2 cellular contexts compared by ENCODE assay signal in the genomic region with DNA sequence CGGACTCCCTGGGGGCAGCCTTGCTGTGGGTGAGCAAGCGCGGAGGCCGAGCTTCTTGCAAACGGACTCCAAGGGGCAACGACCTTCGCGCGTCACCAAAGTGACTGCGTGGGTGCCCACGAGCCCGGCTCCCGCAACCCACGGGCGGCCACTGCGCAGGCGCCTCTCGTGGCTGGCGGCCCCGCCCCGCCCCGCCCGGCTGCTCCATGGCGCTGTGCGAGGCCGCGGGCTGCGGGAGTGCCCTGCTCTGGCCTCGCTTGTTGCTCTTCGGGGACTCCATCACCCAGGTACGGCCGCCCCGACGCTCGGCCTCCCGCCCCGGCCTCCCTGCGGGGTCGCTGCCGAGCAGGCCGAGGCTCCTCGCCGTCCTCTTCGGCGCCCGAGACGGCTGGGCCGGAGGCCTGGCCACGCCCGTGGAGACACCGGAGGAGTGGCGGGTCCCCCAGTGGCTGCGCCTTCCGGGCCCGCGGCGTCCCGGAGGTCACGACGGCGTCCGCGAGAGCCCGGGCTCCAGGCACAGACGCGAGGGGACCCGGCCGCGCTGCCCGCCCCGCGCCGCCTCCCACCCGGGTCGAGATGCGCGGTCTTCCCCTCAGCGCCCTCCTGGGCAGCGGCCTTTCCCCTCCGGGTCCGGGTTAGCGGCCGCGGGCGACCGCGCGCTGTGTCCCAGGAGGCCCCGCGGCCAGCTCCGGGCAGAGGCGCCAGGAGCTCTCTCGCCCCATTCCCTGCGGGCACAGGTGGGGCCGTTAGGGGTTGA.
TF ChIP-seq lines count a peak whose summit lies in the region.

A gene with protein sequence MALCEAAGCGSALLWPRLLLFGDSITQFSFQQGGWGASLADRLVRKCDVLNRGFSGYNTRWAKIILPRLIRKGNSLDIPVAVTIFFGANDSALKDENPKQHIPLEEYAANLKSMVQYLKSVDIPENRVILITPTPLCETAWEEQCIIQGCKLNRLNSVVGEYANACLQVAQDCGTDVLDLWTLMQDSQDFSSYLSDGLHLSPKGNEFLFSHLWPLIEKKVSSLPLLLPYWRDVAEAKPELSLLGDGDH (plus strand): TSS at position 191 of the 757 bp plus-strand sequence. CDS start 16 bp downstream, at position 207.

TF ChIP-seq in HEK293T, 16 proteins besides CTCF, POLR2A, EP300 and RAD21 (continued from another document):
- TF ChIP-seq, protein P1, sequence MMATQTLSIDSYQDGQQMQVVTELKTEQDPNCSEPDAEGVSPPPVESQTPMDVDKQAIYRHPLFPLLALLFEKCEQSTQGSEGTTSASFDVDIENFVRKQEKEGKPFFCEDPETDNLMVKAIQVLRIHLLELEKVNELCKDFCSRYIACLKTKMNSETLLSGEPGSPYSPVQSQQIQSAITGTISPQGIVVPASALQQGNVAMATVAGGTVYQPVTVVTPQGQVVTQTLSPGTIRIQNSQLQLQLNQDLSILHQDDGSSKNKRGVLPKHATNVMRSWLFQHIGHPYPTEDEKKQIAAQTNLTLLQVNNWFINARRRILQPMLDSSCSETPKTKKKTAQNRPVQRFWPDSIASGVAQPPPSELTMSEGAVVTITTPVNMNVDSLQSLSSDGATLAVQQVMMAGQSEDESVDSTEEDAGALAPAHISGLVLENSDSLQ (IDR thresholded peaks at IDR 0.05): no peak
- no peak for TF ChIP-seq FOXM1 (IDR thresholded peaks at IDR 0.05; ENCODE audit: borderline replicate concordance)
- no peak for TF ChIP-seq HDGF (IDR thresholded peaks at IDR 0.05; ENCODE audit: borderline replicate concordance)
- no peak for TF ChIP-seq ZNF384 (IDR thresholded peaks at IDR 0.05)
- TF ChIP-seq ARNT (IDR thresholded peaks at IDR 0.05): no peak
- TF ChIP-seq BHLHE40 (IDR thresholded peaks at IDR 0.05; ENCODE audit: borderline replicate concordance): no peak
- TF ChIP-seq L3MBTL2 (conservative IDR thresholded peaks at IDR 0.05): no peak
- no peak for TF ChIP-seq CTBP1 (IDR thresholded peaks at IDR 0.05; ENCODE audit: borderline replicate concordance)
- TF ChIP-seq ELF4 (IDR thresholded peaks at IDR 0.05): no peak
- TF ChIP-seq TARDBP (IDR thresholded peaks at IDR 0.05): no peak
- TF ChIP-seq LEF1 (IDR thresholded peaks at IDR 0.05; ENCODE audit: borderline replicate concordance): no peak
- TF ChIP-seq FOXA1 (IDR thresholded peaks at IDR 0.05): no peak

TF ChIP-seq in HepG2, 621 proteins besides CTCF, POLR2A, EP300 and RAD21 (continued from another document and continues in another):
- TF ChIP-seq, protein P2, sequence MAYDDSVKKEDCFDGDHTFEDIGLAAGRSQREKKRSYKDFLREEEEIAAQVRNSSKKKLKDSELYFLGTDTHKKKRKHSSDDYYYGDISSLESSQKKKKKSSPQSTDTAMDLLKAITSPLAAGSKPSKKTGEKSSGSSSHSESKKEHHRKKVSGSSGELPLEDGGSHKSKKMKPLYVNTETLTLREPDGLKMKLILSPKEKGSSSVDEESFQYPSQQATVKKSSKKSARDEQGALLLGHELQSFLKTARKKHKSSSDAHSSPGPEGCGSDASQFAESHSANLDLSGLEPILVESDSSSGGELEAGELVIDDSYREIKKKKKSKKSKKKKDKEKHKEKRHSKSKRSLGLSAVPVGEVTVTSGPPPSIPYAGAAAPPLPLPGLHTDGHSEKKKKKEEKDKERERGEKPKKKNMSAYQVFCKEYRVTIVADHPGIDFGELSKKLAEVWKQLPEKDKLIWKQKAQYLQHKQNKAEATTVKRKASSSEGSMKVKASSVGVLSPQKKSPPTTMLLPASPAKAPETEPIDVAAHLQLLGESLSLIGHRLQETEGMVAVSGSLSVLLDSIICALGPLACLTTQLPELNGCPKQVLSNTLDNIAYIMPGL (CRISPR knock-in tag; IDR thresholded peaks at IDR 0.05; ENCODE audit: borderline replicate concordance in 1 of 2, low read depth in 1 of 2): 0 out of 4 replicates have a peak, but pooled peaks of 1 of the 2 experiments have one; percentile 42
- TF ChIP-seq, protein P3, sequence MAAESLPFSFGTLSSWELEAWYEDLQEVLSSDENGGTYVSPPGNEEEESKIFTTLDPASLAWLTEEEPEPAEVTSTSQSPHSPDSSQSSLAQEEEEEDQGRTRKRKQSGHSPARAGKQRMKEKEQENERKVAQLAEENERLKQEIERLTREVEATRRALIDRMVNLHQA (CRISPR knock-in tag; IDR thresholded peaks at IDR 0.05): no peak
- TF ChIP-seq POLR2G (IDR thresholded peaks at IDR 0.05; ENCODE audit: low read depth, low read length) (peak; percentile 45; the same call in 1 of the 2 replicates), SPEN (CRISPR knock-in tag; IDR thresholded peaks at IDR 0.05; ENCODE audit: low read depth) (peak; percentile 33; the same call in 1 of the 2 replicates), YEATS4 (CRISPR knock-in tag; IDR thresholded peaks at IDR 0.05; ENCODE audit: borderline replicate concordance) (peak; percentile 87), ZNF678 (CRISPR knock-in tag; IDR thresholded peaks at IDR 0.05) (peak; percentile 19; the same call in 1 of the 2 replicates), LCORL (IDR thresholded peaks at IDR 0.05) (no peak), LCORL (CRISPR knock-in tag; IDR thresholded peaks at IDR 0.05) (no peak), BCL6 (CRISPR knock-in tag; IDR thresholded peaks at IDR 0.05) (no peak), SP1 (IDR thresholded peaks at IDR 0.05) (no peak), SP1 (CRISPR knock-in tag; IDR thresholded peaks at IDR 0.05) (peak; percentile 25; the same call in 1 of the 2 replicates), ZNF564 (CRISPR knock-in tag; IDR thresholded peaks at IDR 0.05) (peak; percentile 64; the same call in 1 of the 2 replicates), FOXM1 (CRISPR knock-in tag; IDR thresholded peaks at IDR 0.05) (no peak), ASH2L (IDR thresholded peaks at IDR 0.05; ENCODE audit: insufficient read length, low read depth, low read length) (peak; percentile 48), TAF1 (CRISPR knock-in tag; IDR thresholded peaks at IDR 0.05) (peak; percentile 29; the same call in 1 of the 2 replicates), KLF12 (CRISPR knock-in tag; IDR thresholded peaks at IDR 0.05; ENCODE audit: borderline replicate concordance) (peak; percentile 67; the same call in 1 of the 2 replicates), YEATS2 (CRISPR knock-in tag; IDR thresholded peaks at IDR 0.05; ENCODE audit: borderline replicate concordance) (no peak), ZC3H13 (CRISPR knock-in tag; IDR thresholded peaks at IDR 0.05) (no peak), ARNT2 (CRISPR knock-in tag; IDR thresholded peaks at IDR 0.05; ENCODE audit: low read depth) (peak; percentile 47; the same call in 1 of the 2 replicates), CHCHD3 (CRISPR knock-in tag; IDR thresholded peaks at IDR 0.05) (0 out of 2 replicates have a peak, but pooled peaks have one; percentile 28), XRCC5 (optimal IDR thresholded peaks at IDR 0.05; ENCODE audit: low read length) (peak; percentile 18), CEBPB (IDR thresholded peaks at IDR 0.05; ENCODE audit: borderline replicate concordance, low read depth, low read length) (no peak), REXO4 (CRISPR knock-in tag; IDR thresholded peaks at IDR 0.05; ENCODE audit: borderline replicate concordance) (no peak)
- TF ChIP-seq, protein P4, sequence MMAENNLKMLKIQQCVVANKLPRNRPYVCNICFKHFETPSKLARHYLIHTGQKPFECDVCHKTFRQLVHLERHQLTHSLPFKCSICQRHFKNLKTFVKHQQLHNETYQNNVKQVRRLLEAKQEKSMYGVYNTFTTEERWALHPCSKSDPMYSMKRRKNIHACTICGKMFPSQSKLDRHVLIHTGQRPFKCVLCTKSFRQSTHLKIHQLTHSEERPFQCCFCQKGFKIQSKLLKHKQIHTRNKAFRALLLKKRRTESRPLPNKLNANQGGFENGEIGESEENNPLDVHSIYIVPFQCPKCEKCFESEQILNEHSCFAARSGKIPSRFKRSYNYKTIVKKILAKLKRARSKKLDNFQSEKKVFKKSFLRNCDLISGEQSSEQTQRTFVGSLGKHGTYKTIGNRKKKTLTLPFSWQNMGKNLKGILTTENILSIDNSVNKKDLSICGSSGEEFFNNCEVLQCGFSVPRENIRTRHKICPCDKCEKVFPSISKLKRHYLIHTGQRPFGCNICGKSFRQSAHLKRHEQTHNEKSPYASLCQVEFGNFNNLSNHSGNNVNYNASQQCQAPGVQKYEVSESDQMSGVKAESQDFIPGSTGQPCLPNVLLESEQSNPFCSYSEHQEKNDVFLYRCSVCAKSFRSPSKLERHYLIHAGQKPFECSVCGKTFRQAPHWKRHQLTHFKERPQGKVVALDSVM (CRISPR knock-in tag; IDR thresholded peaks at IDR 0.05): peak; percentile 82
- TF ChIP-seq, protein P5, sequence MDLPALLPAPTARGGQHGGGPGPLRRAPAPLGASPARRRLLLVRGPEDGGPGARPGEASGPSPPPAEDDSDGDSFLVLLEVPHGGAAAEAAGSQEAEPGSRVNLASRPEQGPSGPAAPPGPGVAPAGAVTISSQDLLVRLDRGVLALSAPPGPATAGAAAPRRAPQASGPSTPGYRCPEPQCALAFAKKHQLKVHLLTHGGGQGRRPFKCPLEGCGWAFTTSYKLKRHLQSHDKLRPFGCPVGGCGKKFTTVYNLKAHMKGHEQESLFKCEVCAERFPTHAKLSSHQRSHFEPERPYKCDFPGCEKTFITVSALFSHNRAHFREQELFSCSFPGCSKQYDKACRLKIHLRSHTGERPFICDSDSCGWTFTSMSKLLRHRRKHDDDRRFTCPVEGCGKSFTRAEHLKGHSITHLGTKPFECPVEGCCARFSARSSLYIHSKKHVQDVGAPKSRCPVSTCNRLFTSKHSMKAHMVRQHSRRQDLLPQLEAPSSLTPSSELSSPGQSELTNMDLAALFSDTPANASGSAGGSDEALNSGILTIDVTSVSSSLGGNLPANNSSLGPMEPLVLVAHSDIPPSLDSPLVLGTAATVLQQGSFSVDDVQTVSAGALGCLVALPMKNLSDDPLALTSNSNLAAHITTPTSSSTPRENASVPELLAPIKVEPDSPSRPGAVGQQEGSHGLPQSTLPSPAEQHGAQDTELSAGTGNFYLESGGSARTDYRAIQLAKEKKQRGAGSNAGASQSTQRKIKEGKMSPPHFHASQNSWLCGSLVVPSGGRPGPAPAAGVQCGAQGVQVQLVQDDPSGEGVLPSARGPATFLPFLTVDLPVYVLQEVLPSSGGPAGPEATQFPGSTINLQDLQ (CRISPR knock-in tag; IDR thresholded peaks at IDR 0.05): peak; percentile 90
- TF ChIP-seq, protein P6, sequence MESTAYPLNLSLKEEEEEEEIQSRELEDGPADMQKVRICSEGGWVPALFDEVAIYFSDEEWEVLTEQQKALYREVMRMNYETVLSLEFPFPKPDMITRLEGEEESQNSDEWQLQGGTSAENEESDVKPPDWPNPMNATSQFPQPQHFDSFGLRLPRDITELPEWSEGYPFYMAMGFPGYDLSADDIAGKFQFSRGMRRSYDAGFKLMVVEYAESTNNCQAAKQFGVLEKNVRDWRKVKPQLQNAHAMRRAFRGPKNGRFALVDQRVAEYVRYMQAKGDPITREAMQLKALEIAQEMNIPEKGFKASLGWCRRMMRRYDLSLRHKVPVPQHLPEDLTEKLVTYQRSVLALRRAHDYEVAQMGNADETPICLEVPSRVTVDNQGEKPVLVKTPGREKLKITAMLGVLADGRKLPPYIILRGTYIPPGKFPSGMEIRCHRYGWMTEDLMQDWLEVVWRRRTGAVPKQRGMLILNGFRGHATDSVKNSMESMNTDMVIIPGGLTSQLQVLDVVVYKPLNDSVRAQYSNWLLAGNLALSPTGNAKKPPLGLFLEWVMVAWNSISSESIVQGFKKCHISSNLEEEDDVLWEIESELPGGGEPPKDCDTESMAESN (CRISPR knock-in tag; conservative IDR thresholded peaks at IDR 0.05): peak; percentile 30; the same call in 1 of the 2 replicates
- TF ChIP-seq, protein P7, sequence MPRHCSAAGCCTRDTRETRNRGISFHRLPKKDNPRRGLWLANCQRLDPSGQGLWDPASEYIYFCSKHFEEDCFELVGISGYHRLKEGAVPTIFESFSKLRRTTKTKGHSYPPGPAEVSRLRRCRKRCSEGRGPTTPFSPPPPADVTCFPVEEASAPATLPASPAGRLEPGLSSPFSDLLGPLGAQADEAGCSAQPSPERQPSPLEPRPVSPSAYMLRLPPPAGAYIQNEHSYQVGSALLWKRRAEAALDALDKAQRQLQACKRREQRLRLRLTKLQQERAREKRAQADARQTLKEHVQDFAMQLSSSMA (CRISPR knock-in tag; IDR thresholded peaks at IDR 0.05): no peak
- TF ChIP-seq, protein P8, sequence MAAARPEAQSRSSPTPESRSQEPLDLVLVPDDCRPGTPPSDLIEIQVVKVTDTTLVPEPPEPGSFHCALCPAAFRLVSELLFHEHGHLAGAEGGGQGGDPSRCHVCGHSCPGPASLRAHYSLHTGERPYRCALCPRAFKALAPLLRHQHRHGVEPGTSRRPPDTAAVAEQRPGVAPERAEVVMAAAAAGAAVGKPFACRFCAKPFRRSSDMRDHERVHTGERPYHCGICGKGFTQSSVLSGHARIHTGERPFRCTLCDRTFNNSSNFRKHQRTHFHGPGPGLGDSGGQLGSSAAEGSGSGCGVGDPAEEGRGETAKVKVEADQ (CRISPR knock-in tag; IDR thresholded peaks at IDR 0.05; ENCODE audit: borderline replicate concordance): peak; percentile 63; the same call in 1 of the 2 replicates
- TF ChIP-seq, protein P9, sequence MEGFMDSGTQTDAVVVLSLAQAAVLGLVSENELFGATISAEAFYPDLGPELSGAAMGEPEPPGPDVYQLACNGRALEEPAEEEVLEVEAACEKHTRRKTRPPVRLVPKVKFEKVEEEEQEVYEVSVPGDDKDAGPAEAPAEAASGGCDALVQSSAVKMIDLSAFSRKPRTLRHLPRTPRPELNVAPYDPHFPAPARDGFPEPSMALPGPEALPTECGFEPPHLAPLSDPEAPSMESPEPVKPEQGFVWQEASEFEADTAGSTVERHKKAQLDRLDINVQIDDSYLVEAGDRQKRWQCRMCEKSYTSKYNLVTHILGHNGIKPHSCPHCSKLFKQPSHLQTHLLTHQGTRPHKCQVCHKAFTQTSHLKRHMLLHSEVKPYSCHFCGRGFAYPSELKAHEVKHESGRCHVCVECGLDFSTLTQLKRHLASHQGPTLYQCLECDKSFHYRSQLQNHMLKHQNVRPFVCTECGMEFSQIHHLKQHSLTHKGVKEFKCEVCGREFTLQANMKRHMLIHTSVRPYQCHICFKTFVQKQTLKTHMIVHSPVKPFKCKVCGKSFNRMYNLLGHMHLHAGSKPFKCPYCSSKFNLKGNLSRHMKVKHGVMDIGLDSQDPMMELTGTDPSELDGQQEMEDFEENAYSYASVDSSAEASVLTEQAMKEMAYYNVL (CRISPR knock-in tag; IDR thresholded peaks at IDR 0.05; ENCODE audit: borderline replicate concordance): 0 out of 2 replicates have a peak, but pooled peaks have one; percentile 31
- TF ChIP-seq, protein P10, sequence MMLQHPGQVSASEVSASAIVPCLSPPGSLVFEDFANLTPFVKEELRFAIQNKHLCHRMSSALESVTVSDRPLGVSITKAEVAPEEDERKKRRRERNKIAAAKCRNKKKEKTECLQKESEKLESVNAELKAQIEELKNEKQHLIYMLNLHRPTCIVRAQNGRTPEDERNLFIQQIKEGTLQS (CRISPR knock-in tag; IDR thresholded peaks at IDR 0.05): 0 out of 2 replicates have a peak, but pooled peaks have one; percentile 14
- TF ChIP-seq, protein P11, sequence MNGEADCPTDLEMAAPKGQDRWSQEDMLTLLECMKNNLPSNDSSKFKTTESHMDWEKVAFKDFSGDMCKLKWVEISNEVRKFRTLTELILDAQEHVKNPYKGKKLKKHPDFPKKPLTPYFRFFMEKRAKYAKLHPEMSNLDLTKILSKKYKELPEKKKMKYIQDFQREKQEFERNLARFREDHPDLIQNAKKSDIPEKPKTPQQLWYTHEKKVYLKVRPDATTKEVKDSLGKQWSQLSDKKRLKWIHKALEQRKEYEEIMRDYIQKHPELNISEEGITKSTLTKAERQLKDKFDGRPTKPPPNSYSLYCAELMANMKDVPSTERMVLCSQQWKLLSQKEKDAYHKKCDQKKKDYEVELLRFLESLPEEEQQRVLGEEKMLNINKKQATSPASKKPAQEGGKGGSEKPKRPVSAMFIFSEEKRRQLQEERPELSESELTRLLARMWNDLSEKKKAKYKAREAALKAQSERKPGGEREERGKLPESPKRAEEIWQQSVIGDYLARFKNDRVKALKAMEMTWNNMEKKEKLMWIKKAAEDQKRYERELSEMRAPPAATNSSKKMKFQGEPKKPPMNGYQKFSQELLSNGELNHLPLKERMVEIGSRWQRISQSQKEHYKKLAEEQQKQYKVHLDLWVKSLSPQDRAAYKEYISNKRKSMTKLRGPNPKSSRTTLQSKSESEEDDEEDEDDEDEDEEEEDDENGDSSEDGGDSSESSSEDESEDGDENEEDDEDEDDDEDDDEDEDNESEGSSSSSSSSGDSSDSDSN (CRISPR knock-in tag; IDR thresholded peaks at IDR 0.05): peak; percentile 70; the same call in 1 of the 2 replicates
